In genomic region chr4:100681289-100681688, GRCh38 we compare ENCODE assay signal across 20 cellular contexts.
"Had no signal": no experiment of that assay in that cellular context is flagged by ENCODE, and none has a peak within 500 bp of the region (broad histone marks: within the 10 kb centered on the region; RNA-seq: fewer than 3 reads in every experiment).

No MANE protein-coding gene starts in this region.

- H3K36me3 ChIP-seq: left ventricle myocardium inferior, lower lobe of right lung, right atrium auricular region, sigmoid colon had no signal

- H3K36me3 Mint-ChIP-seq: mesothelial cell of epicardium; stimulated activated naive B cell treated with anti-CD40 and anti-IgM and Interleukin-4, amounts not matched to agents 10 μg/mL and 1 μg/mL and 100 μg/mL, for 72 hours; type B pancreatic cell had no signal

- H3K27ac Mint-ChIP-seq: dendritic cell treated with granulocyte-macrophage colony-stimulating factor and Interleukin-4, amounts not matched to agents 40 ng/mL and 50 ng/mL, for 4 days; effector memory CD8-positive, alpha-beta T cell; memory B cell; mesothelial cell of epicardium; natural killer cell; stimulated activated naive B cell treated with anti-CD40 and anti-IgM and Interleukin-4, amounts not matched to agents 10 μg/mL and 1 μg/mL and 100 μg/mL, for 72 hours; type B pancreatic cell had no signal

- H3K27me3 ChIP-seq: foreskin keratinocyte, right atrium auricular region, sigmoid colon had no signal

- DNase-seq: effector memory CD8-positive, alpha-beta T cell; foreskin keratinocyte; kidney; left cardiac atrium; left ventricle myocardium inferior; lower lobe of right lung; natural killer cell; posterior cingulate gyrus; sigmoid colon; stimulated activated CD4-positive, alpha-beta T cell treated with anti-CD3 and anti-CD28 coated beads, Interleukin-2, amount 100 ng/mL, for 24 hours; stimulated activated CD4-positive, alpha-beta T cell treated with anti-CD3 and anti-CD28 coated beads, Interleukin-4, amount 100 ng/mL, for 4 hours; stimulated activated naive B cell treated with anti-CD40 and anti-IgM and Interleukin-4, amounts not matched to agents 10 μg/mL and 1 μg/mL and 100 μg/mL, for 72 hours had no signal

- H3K9me3 Mint-ChIP-seq: effector memory CD8-positive, alpha-beta T cell; type B pancreatic cell had no signal

- H3K4me3 ChIP-seq: left ventricle myocardium inferior, lower lobe of right lung, right atrium auricular region, sigmoid colon, skin epidermis had no signal

- H3K4me1 Mint-ChIP-seq: memory B cell; mesothelial cell of epicardium; neural crest cell; stimulated activated naive B cell treated with anti-CD40 and anti-IgM and Interleukin-4, amounts not matched to agents 10 μg/mL and 1 μg/mL and 100 μg/mL, for 72 hours had no signal

- H3K27me3 Mint-ChIP-seq: dendritic cell treated with granulocyte-macrophage colony-stimulating factor and Interleukin-4, amounts not matched to agents 40 ng/mL and 50 ng/mL, for 4 days; type B pancreatic cell had no signal

- H3K4me3 Mint-ChIP-seq: dendritic cell treated with granulocyte-macrophage colony-stimulating factor and Interleukin-4, amounts not matched to agents 40 ng/mL and 50 ng/mL, for 4 days; effector memory CD8-positive, alpha-beta T cell; memory B cell; mesothelial cell of epicardium; natural killer cell; neural crest cell; stimulated activated naive B cell treated with anti-CD40 and anti-IgM and Interleukin-4, amounts not matched to agents 10 μg/mL and 1 μg/mL and 100 μg/mL, for 72 hours; type B pancreatic cell had no signal

- H3K9me3 ChIP-seq: lower lobe of right lung, sigmoid colon had no signal

- H3K27ac ChIP-seq: epithelial cell of prostate, foreskin keratinocyte, left ventricle myocardium inferior, lower lobe of right lung, right atrium auricular region, sigmoid colon, skin epidermis had no signal

- ATAC-seq: effector memory CD8-positive, alpha-beta T cell; foreskin keratinocyte; left cardiac atrium; lower lobe of right lung; natural killer cell; stimulated activated naive B cell treated with anti-CD40 and anti-IgM and Interleukin-4, amounts not matched to agents 10 μg/mL and 1 μg/mL and 100 μg/mL, for 72 hours had no signal

- H3K4me1 ChIP-seq: left ventricle myocardium inferior, lower lobe of right lung, right atrium auricular region, sigmoid colon had no signal
